1 cellular context compared by ENCODE assay signal in genomic region chr15:44663410-44664272, GRCh38.
TF ChIP-seq lines count a peak whose summit lies in the region.

SPG11 (minus strand) TSS chr15:44663662; CDS start chr15:44663647, 15 bp downstream.

TF ChIP-seq in HepG2, 621 proteins besides CTCF, POLR2A, EP300 and RAD21 (continued from another document and continues in another):
- TF ChIP-seq ZBTB4 (CRISPR knock-in tag; IDR thresholded peaks at IDR 0.05; ENCODE audit: borderline replicate concordance) (peak; percentile 55; the same call in 1 of the 2 replicates), NFE2 (CRISPR knock-in tag; IDR thresholded peaks at IDR 0.05) (0 out of 2 replicates have a peak, but pooled peaks have one; percentile 13), TBX2 (CRISPR knock-in tag; IDR thresholded peaks at IDR 0.05; ENCODE audit: borderline replicate concordance) (peak; percentile 78), ZNF704 (CRISPR knock-in tag; IDR thresholded peaks at IDR 0.05; ENCODE audit: borderline replicate concordance) (peak; percentile 98; the same call in 1 of the 2 replicates), TAF15 (IDR thresholded peaks at IDR 0.05; ENCODE audit: low read depth, low read length, poor library complexity, severe bottlenecking) (peak; percentile 37), KLF15 (CRISPR knock-in tag; IDR thresholded peaks at IDR 0.05; ENCODE audit: borderline replicate concordance) (peak; percentile 87; the same call in 1 of the 2 replicates), RARA (CRISPR knock-in tag; IDR thresholded peaks at IDR 0.05) (no peak; the same call in 1 of the 2 replicates), ZNF503 (CRISPR knock-in tag; IDR thresholded peaks at IDR 0.05) (peak; percentile 84), HIC2 (CRISPR knock-in tag; IDR thresholded peaks at IDR 0.05; ENCODE audit: low read depth) (0 out of 2 replicates have a peak, but pooled peaks have one; percentile 22), AGO1 (IDR thresholded peaks at IDR 0.05; ENCODE audit: low read depth, low read length, poor library complexity, severe bottlenecking) (peak; percentile 23), PRDM15 (CRISPR knock-in tag; IDR thresholded peaks at IDR 0.05) (0 out of 2 replicates have a peak, but pooled peaks have one; percentile 50), BORCS8-MEF2B (CRISPR knock-in tag; IDR thresholded peaks at IDR 0.05) (peak; percentile 91), POLR2AphosphoS5 (IDR thresholded peaks at IDR 0.05; ENCODE audit: low read depth, low read length) (peak; percentile 87), ZNF543 (CRISPR knock-in tag; IDR thresholded peaks at IDR 0.05) (peak; percentile 95), GMEB2 (CRISPR knock-in tag; IDR thresholded peaks at IDR 0.05; ENCODE audit: low read depth) (peak; percentile 29; the same call in 1 of the 2 replicates), AFF4 (CRISPR knock-in tag; IDR thresholded peaks at IDR 0.05) (no peak), ZNF18 (CRISPR knock-in tag; IDR thresholded peaks at IDR 0.05; ENCODE audit: insufficient replicate concordance) (peak; percentile 63), RFX5 (IDR thresholded peaks at IDR 0.05; ENCODE audit: low read depth, low read length) (peak; percentile 82), MXD3 (CRISPR knock-in tag; IDR thresholded peaks at IDR 0.05) (peak; percentile 87), AKNA (CRISPR knock-in tag; IDR thresholded peaks at IDR 0.05; ENCODE audit: borderline replicate concordance) (peak; percentile 79; the same call in 1 of the 2 replicates), ZNF143 (CRISPR knock-in tag; IDR thresholded peaks at IDR 0.05) (peak; percentile 66), ZNF775 (CRISPR knock-in tag; IDR thresholded peaks at IDR 0.05; ENCODE audit: borderline replicate concordance) (0 out of 2 replicates have a peak, but pooled peaks have one; percentile 25), FOXJ3 (CRISPR knock-in tag; IDR thresholded peaks at IDR 0.05; ENCODE audit: borderline replicate concordance) (peak; percentile 75), YEATS4 (CRISPR knock-in tag; IDR thresholded peaks at IDR 0.05; ENCODE audit: borderline replicate concordance) (peak; percentile 91)
